Comparison of ENCODE assay signal across 18 cellular contexts in the genomic region with DNA sequence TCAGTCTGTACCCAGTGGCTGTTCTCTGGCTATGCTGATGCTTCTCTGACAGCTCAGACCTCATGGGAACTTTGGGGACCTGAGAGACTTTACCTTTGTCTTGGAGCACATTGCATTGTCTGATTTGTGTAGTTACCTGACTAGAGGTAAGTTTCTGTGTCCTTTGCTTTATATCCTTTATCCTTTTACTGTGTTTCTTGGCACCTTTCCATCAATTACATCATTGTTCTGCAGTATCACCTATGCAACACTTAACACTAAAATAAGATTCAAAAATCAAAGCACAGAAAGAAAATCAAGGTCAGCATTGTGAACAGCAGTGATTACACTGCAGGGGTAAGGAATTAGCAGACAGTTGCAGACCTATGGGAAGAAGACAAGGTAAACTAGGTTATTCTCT. TPM values are rescaled to one million over a fixed set of nuclear protein-coding genes. Genes with fewer than 3 reads are reported as not detected.
"Had no signal": no experiment of that assay in that cellular context is flagged by ENCODE, and none has a peak within 500 bp of the region (broad histone marks: within the 10 kb centered on the region; RNA-seq: fewer than 3 reads in every experiment).

No MANE protein-coding gene starts in this region.

- H3K27me3 ChIP-seq: cardiac muscle cell, left lung, pancreas, sigmoid colon, spleen, testis, upper lobe of right lung had no signal

- ATAC-seq: esophagus mucosa; left lung; mucosa of descending colon; naive thymus-derived CD4-positive, alpha-beta T cell; upper lobe of right lung had no signal

- FAIRE-seq: astrocyte, islet of Langerhans, pancreas had no signal

- H3K27ac ChIP-seq: cardiac muscle cell, dorsolateral prefrontal cortex, left lung, pancreas, sigmoid colon, spleen, testis, upper lobe of right lung, WERI-Rb-1 had no signal

- DNase-seq: activated CD4-positive, alpha-beta memory T cell treated with anti-CD3 and anti-CD28 coated beads for 36 hours; activated naive CD4-positive, alpha-beta T cell treated with anti-CD3 and anti-CD28 coated beads, Interleukin-2, amount 50 U/mL, for 16 hours; activated T-cell treated with anti-CD3 and anti-CD28 coated beads, Interleukin-2, amount 50 U/mL, for 24 hours; left lung; mucosa of descending colon; naive thymus-derived CD4-positive, alpha-beta T cell; pancreas; sigmoid colon; spleen; T1000; testis; upper lobe of right lung; WERI-Rb-1 had no signal

- H3K4me1 ChIP-seq: left lung, pancreas, sigmoid colon, spleen, testis, upper lobe of right lung had no signal

RNA-seq across cellular contexts. Expression of a gene that starts 43.8 kb away (rescaled TPM):
- total RNA-seq: activated CD4-positive, alpha-beta memory T cell treated with anti-CD3 and anti-CD28 coated beads for 36 hours; astrocyte; cardiac muscle cell; esophagus mucosa; left lung; mucosa of descending colon; naive thymus-derived CD4-positive, alpha-beta T cell; sigmoid colon; spleen; upper lobe of right lung had no signal
- polyA plus RNA-seq: naive thymus-derived CD4-positive, alpha-beta T cell; sigmoid colon; spleen had no signal
